In genomic region chr17:77320501-77321256, GRCh38 we compare ENCODE assay signal across 8 cellular contexts.
DNase-seq lines count a peak whose midpoint lies in the region; ATAC-seq and TF ChIP-seq lines count a peak whose summit lies in the region.

No MANE protein-coding gene starts in this region.

- no peaks in the 10 kb centered on the region for H3K23me2 ChIP-seq in H9 (ENCODE audit: insufficient read length, low read depth, low read length, poor library complexity, severe bottlenecking)

- no peak overlapping the region for H2BK12ac ChIP-seq in H9 (ENCODE audit: insufficient read length, low read depth, low read length)

- H3K79me2 ChIP-seq in parathyroid adenoma = peaks cover 67% of the 10 kb centered on the region
- 0 out of 2 replicates have a peak, but pooled peaks cover 3% of the 10 kb centered on the region for H3K79me2 ChIP-seq in H9 (ENCODE audit: insufficient read depth, low read length)

- peaks cover 41 to 63% of the 10 kb centered on the region in 2 experiments for H3K4me1 Mint-ChIP-seq in H9

- H3K18ac ChIP-seq in H9 (ENCODE audit: insufficient read length, low read depth, low read length) = no peak overlapping the region

- H3K4ac ChIP-seq in H9 (ENCODE audit: low read depth, low read length) = no peak overlapping the region

- no peak overlapping the region for H2AK5ac ChIP-seq in H9 (ENCODE audit: insufficient read length, low read length)

- H3K36me3 ChIP-seq in NT2/D1 (ENCODE audit: insufficient read depth, insufficient read length, low read length) (no peaks in the 10 kb centered on the region), parathyroid adenoma (ENCODE audit: control insufficient read depth, insufficient read depth, low read length) (no peaks in the 10 kb centered on the region)

- H2BK20ac ChIP-seq in H9 (ENCODE audit: low read depth, low read length, poor library complexity, severe bottlenecking) = no peak overlapping the region

- H3K9ac ChIP-seq in NT2/D1 (ENCODE audit: insufficient read length, low read depth) (peak overlapping the region; percentile 28), parathyroid adenoma (no peak overlapping the region), H9 (ENCODE audit: extremely low read depth, insufficient read length, low read length) (no peak overlapping the region)

- no peak overlapping the region for H3T11ph ChIP-seq in H9 (ENCODE audit: low read length)

- H3K14ac ChIP-seq in H9 (ENCODE audit: insufficient read depth, low read length) = no peak overlapping the region; the same call in 1 of the 2 replicates

- no peaks in the 10 kb centered on the region for H3K27me3 ChIP-seq in NT2/D1 (ENCODE audit: insufficient read depth, insufficient read length)
- H3K27me3 ChIP-seq in dorsolateral prefrontal cortex = no peaks in the 10 kb centered on the region
- no peaks in the 10 kb centered on the region for H3K27me3 ChIP-seq in parathyroid adenoma (ENCODE audit: control insufficient read depth, insufficient read depth, low read length)
- no peaks in the 10 kb centered on the region for H3K27me3 ChIP-seq in H9 (ENCODE audit: insufficient read depth, low read length)

- TF ChIP-seq CTCF in dorsolateral prefrontal cortex (IDR thresholded peaks at IDR 0.05 in 54 of 56, conservative IDR thresholded peaks at IDR 0.05 in 2 of 56; ENCODE audit: low read depth in 1 of 56, partially characterized antibody in 56 of 56) (no peak), parathyroid adenoma (IDR thresholded peaks at IDR 0.05) (no peak), H9 (conservative IDR thresholded peaks at IDR 0.05) (no peak)

- no peak overlapping the region for H3K23ac ChIP-seq in H9 (ENCODE audit: insufficient read length, low read depth, low read length)

- H3K9me3 Mint-ChIP-seq in H9 = no peaks in the 10 kb centered on the region; a peak in 1 of 5 replicates

- no peaks in the 10 kb centered on the region for H3K9me3 ChIP-seq in NT2/D1 (ENCODE audit: insufficient read depth, low read length)
- no peaks in the 10 kb centered on the region for H3K9me3 ChIP-seq in parathyroid adenoma (ENCODE audit: control insufficient read depth, low read length)
- no peaks in the 10 kb centered on the region for H3K9me3 ChIP-seq in H9 (ENCODE audit: control insufficient read depth, low read depth, low read length)

- no peak overlapping the region for H3K4me3 Mint-ChIP-seq in H9

- H3K27ac ChIP-seq in dorsolateral prefrontal cortex (peak overlapping the region in 50 of 59 donors; percentile 11 to 90 (median 70)), parathyroid adenoma (no peak overlapping the region), H9 (ENCODE audit: insufficient read length, low read depth, low read length) (no peak overlapping the region)

- peaks cover 3% of the 10 kb centered on the region for H3K79me1 ChIP-seq in H9 (ENCODE audit: insufficient read depth, low read depth, low read length, poor library complexity, severe bottlenecking)

- no peak overlapping the region for H3K56ac ChIP-seq in H9 (ENCODE audit: insufficient read length, low read depth, low read length)

- H2BK15ac ChIP-seq in H9 (ENCODE audit: low read depth, low read length) = no peak overlapping the region

- H2BK120ac ChIP-seq in H9 (ENCODE audit: low read depth, low read length, poor library complexity, severe bottlenecking) = no peak overlapping the region

- WGBS in H9 (ENCODE audit: extremely low coverage, insufficient read length, low lambda C conversion rate) = no CpG with 5 or more reads among the region's 29 CpGs

- H3K4me1 ChIP-seq in NT2/D1 (ENCODE audit: insufficient read depth, insufficient read length) (peaks cover 62% of the 10 kb centered on the region), parathyroid adenoma (peaks cover 25% of the 10 kb centered on the region), H9 (ENCODE audit: insufficient read depth, low read length) (peaks cover 4% of the 10 kb centered on the region; the same call in 1 of the 2 replicates)

- no peak overlapping the region for H4K5ac ChIP-seq in H9 (ENCODE audit: insufficient read length, low read depth, low read length)

- H2AFZ ChIP-seq in parathyroid adenoma = no peak overlapping the region
- no peak overlapping the region for H2AFZ ChIP-seq in H9 (ENCODE audit: low read length)

- H3K4me3 ChIP-seq in NT2/D1 (ENCODE audit: insufficient read length, low read depth) (no peak overlapping the region), dorsolateral prefrontal cortex (peak overlapping the region in 55 of 59 donors; percentile 1 to 65 (median 47)), parathyroid adenoma (ENCODE audit: low read depth, low read length) (no peak overlapping the region)

- no peak overlapping the region for H2BK5ac ChIP-seq in H9 (ENCODE audit: insufficient read length, low read length)

- peak; percentile 32 for ATAC-seq in GM18511 (IDR thresholded peaks at IDR 0.05; ENCODE audit: unreplicated experiment)

- no peak for DNase-seq in NT2/D1 (ENCODE audit: low read depth, low spot score)
- peak in 6 of 10 donors; percentile 53 to 80 (median 61) for DNase-seq in dorsolateral prefrontal cortex
- DNase-seq in NCI-H1417 (lab: John Stamatoyannopoulos, UW) = no peak
- DNase-seq in cerebellar nuclear complex (lab: John Stamatoyannopoulos, UW) = no peak
- no peak for DNase-seq in H9
- no peak for DNase-seq in NCI-H2196 (lab: John Stamatoyannopoulos, UW; ENCODE audit: unreplicated experiment)

- no peak overlapping the region for H4K8ac ChIP-seq in H9 (replicated peaks; ENCODE audit: insufficient read length, low read depth, low read length)

- H3K4me2 ChIP-seq in parathyroid adenoma (ENCODE audit: low read length) = peak overlapping the region; percentile 17
- H3K4me2 ChIP-seq in H9 (ENCODE audit: insufficient read depth, insufficient read length, low read length) = no peak overlapping the region

- H4K20me1 ChIP-seq in H9 (ENCODE audit: control insufficient read depth, insufficient read depth, insufficient read length) = no peaks in the 10 kb centered on the region

- intact Hi-C loops in dorsolateral prefrontal cortex (cut with DNase I) = no loop called here

- H3K27me3 Mint-ChIP-seq in H9 (ENCODE audit: low read depth) = peaks cover 1% of the 10 kb centered on the region; the same call in 1 of the 2 replicates

- no peak overlapping the region; a peak in 2 of 7 replicates for H3K27ac Mint-ChIP-seq in H9

- no peak overlapping the region for H4K91ac ChIP-seq in H9 (ENCODE audit: insufficient read length, low read depth, low read length)

- peaks cover 0 to 10% (median 0%) of the 10 kb centered on the region in 3 experiments; a peak in 3 of 7 replicates for H3K36me3 Mint-ChIP-seq in H9 (ENCODE audit: insufficient read depth in 1 of 3, low read depth in 3 of 3)

Comparison
In these comparisons a context has a peak if more than half of its experiments do, and no peak if none do; other contexts are left out.
1. DNase-seq: peak in dorsolateral prefrontal cortex (6 of 10); none in NT2/D1 (single experiment), NCI-H1417 (0 of 3), cerebellar nuclear complex (0 of 2), H9 (single experiment) and NCI-H2196 (single experiment).
2. H3K4me3 ChIP-seq: peak in dorsolateral prefrontal cortex (55 of 59); none in NT2/D1 (single experiment) and parathyroid adenoma (single experiment).
3. H3K27ac ChIP-seq: peak in dorsolateral prefrontal cortex (50 of 59); none in parathyroid adenoma (single experiment) and H9 (single experiment).